Comparison of ENCODE assay signal across 1 cellular context in the genomic region with DNA sequence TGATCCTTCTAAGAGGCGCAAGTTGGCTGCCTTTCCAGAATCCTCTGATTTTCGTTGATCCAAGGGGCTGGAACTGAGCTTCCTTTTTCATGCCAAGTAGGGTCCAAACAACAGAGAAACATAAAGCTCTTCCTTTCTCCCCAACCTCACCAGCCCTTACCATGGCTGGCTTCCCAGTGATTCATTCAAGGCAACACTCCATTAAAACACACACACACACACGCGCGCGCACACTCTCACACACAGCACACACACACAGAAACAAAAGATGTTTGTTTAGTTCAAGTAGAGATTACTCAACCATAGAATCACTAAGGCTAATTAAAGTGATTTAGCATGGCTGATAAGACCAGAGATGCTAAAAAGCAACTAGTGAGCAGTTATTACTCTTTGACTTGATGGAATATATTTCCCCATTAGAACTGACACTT.
TF ChIP-seq lines count a peak whose summit lies in the region.

No MANE protein-coding gene starts in this region.

TF ChIP-seq in IMR-90, 13 proteins besides CTCF, POLR2A, EP300 and RAD21 (continued from another document):
- TF ChIP-seq BHLHE40 (IDR thresholded peaks at IDR 0.05; ENCODE audit: low read depth, low read length): peak; percentile 60; the same call in 1 of the 2 replicates
